1 cellular context compared by ENCODE assay signal in the genomic region with DNA sequence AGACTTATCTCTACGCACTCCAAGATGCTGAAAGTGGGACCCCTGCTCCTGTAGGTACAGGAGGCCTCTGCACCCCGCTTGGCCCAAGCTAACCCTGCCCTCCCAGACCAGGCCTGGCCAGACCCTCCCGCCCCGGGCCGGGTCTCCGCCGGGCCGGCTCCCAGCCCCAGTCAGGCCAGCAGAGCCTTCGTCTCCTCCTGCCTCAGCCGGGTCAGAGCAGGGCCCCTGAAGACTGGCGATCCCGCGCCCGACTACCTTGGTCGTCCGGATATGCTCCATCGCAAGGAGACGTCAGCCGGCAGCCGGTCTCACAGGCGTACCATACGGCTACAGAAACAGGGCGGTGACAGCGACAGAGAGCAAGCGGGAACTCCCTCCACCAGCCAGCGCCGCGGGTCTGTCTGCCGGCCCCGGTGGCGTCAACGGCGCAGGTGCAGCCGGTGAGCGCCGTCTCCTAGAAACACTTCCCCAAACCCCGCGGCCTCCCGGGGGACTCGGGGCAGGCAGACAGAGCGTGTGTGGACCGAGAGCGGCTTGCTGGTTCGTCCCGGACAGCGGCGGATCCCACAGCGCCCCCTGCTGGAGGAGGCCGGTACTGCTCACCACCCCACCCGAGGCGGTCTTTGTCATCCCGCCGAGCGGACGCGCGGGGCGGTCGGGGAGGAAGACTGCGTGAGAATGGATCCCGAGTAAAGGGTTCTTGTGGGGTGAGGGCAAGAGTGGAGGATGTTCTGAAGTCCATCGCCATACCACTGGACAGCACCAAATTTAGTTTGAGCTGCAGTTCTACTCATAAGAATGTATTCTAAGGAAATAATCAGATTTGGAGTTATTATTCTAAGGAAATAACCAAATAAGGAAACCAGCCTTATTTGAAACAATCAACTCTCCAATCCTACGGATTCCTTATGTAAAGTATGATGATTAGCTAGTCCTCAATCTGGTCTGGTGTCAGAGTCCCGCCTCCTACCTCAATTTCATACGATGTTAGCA.
TF ChIP-seq lines count a peak whose summit lies in the region.

A gene (minus strand): TSS at position 520 of the 993 bp plus-strand sequence. CDS start 241 bp downstream, at position 279.

TF ChIP-seq in HepG2, 621 proteins besides CTCF, POLR2A, EP300 and RAD21 (continued from another document and continues in another):
- TF ChIP-seq, protein P1, sequence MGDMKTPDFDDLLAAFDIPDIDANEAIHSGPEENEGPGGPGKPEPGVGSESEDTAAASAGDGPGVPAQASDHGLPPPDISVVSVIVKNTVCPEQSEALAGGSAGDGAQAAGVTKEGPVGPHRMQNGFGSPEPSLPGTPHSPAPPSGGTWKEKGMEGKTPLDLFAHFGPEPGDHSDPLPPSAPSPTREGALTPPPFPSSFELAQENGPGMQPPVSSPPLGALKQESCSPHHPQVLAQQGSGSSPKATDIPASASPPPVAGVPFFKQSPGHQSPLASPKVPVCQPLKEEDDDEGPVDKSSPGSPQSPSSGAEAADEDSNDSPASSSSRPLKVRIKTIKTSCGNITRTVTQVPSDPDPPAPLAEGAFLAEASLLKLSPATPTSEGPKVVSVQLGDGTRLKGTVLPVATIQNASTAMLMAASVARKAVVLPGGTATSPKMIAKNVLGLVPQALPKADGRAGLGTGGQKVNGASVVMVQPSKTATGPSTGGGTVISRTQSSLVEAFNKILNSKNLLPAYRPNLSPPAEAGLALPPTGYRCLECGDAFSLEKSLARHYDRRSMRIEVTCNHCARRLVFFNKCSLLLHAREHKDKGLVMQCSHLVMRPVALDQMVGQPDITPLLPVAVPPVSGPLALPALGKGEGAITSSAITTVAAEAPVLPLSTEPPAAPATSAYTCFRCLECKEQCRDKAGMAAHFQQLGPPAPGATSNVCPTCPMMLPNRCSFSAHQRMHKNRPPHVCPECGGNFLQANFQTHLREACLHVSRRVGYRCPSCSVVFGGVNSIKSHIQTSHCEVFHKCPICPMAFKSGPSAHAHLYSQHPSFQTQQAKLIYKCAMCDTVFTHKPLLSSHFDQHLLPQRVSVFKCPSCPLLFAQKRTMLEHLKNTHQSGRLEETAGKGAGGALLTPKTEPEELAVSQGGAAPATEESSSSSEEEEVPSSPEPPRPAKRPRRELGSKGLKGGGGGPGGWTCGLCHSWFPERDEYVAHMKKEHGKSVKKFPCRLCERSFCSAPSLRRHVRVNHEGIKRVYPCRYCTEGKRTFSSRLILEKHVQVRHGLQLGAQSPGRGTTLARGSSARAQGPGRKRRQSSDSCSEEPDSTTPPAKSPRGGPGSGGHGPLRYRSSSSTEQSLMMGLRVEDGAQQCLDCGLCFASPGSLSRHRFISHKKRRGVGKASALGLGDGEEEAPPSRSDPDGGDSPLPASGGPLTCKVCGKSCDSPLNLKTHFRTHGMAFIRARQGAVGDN (CRISPR knock-in tag; IDR thresholded peaks at IDR 0.05), result peak; percentile 85
- TF ChIP-seq LCORL (IDR thresholded peaks at IDR 0.05) (no peak), LCORL (CRISPR knock-in tag; IDR thresholded peaks at IDR 0.05) (0 out of 2 replicates have a peak, but pooled peaks have one; percentile 69), MXI1 (IDR thresholded peaks at IDR 0.05; ENCODE audit: borderline replicate concordance, low read depth, low read length) (peak; percentile 55; the same call in 1 of the 3 replicates), ZNF569 (CRISPR knock-in tag; IDR thresholded peaks at IDR 0.05; ENCODE audit: borderline replicate concordance) (no peak), BCL6 (CRISPR knock-in tag; IDR thresholded peaks at IDR 0.05) (no peak), MZF1 (CRISPR knock-in tag; IDR thresholded peaks at IDR 0.05; ENCODE audit: borderline replicate concordance) (no peak), KLF16 (CRISPR knock-in tag; IDR thresholded peaks at IDR 0.05) (peak in 1 of 2 experiments; percentile 61; a peak in 2 of 4 replicates), CHCHD3 (CRISPR knock-in tag; IDR thresholded peaks at IDR 0.05) (no peak), ZNF772 (CRISPR knock-in tag; IDR thresholded peaks at IDR 0.05) (peak; percentile 50; the same call in 1 of the 2 replicates), ZC3H4 (CRISPR knock-in tag; IDR thresholded peaks at IDR 0.05; ENCODE audit: borderline replicate concordance) (no peak), ZFP41 (CRISPR knock-in tag; IDR thresholded peaks at IDR 0.05; ENCODE audit: borderline replicate concordance) (no peak), ZNF263 (CRISPR knock-in tag; IDR thresholded peaks at IDR 0.05) (no peak), RNF2 (conservative IDR thresholded peaks at IDR 0.05; ENCODE audit: low read depth) (no peak; the same call in 1 of the 2 replicates), ZSCAN20 (CRISPR knock-in tag; IDR thresholded peaks at IDR 0.05; ENCODE audit: borderline replicate concordance) (peak; percentile 34; the same call in 1 of the 2 replicates), ZSCAN25 (CRISPR knock-in tag; IDR thresholded peaks at IDR 0.05) (no peak), ZNF878 (CRISPR knock-in tag; IDR thresholded peaks at IDR 0.05) (no peak), AGO1 (IDR thresholded peaks at IDR 0.05; ENCODE audit: low read depth, low read length, poor library complexity, severe bottlenecking) (no peak), RBM39 (IDR thresholded peaks at IDR 0.05; ENCODE audit: low read depth, low read length, poor library complexity, severe bottlenecking) (peak; percentile 34), KDM1A (CRISPR knock-in tag; IDR thresholded peaks at IDR 0.05) (no peak), TCF7 (IDR thresholded peaks at IDR 0.05; ENCODE audit: low read depth) (no peak), FIP1L1 (IDR thresholded peaks at IDR 0.05; ENCODE audit: borderline replicate concordance, insufficient read depth, low read depth, low read length) (no peak), MAFF (IDR thresholded peaks at IDR 0.05; ENCODE audit: low read depth, low read length) (no peak), ZBTB21 (CRISPR knock-in tag; IDR thresholded peaks at IDR 0.05) (no peak), HNRNPLL (IDR thresholded peaks at IDR 0.05; ENCODE audit: low read depth, low read length, poor library complexity, severe bottlenecking) (peak; percentile 95), ZMYM2 (CRISPR knock-in tag; IDR thresholded peaks at IDR 0.05) (peak; percentile 79; the same call in 1 of the 2 replicates), ZNF124 (CRISPR knock-in tag; IDR thresholded peaks at IDR 0.05) (no peak), FOXM1 (CRISPR knock-in tag; IDR thresholded peaks at IDR 0.05) (no peak), TEAD3 (CRISPR knock-in tag; optimal IDR thresholded peaks at IDR 0.05; ENCODE audit: borderline replicate concordance) (no peak)
- TF ChIP-seq, protein P2, sequence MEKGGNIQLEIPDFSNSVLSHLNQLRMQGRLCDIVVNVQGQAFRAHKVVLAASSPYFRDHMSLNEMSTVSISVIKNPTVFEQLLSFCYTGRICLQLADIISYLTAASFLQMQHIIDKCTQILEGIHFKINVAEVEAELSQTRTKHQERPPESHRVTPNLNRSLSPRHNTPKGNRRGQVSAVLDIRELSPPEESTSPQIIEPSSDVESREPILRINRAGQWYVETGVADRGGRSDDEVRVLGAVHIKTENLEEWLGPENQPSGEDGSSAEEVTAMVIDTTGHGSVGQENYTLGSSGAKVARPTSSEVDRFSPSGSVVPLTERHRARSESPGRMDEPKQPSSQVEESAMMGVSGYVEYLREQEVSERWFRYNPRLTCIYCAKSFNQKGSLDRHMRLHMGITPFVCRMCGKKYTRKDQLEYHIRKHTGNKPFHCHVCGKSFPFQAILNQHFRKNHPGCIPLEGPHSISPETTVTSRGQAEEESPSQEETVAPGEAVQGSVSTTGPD (CRISPR knock-in tag; IDR thresholded peaks at IDR 0.05), result no peak
- TF ChIP-seq, protein P3, sequence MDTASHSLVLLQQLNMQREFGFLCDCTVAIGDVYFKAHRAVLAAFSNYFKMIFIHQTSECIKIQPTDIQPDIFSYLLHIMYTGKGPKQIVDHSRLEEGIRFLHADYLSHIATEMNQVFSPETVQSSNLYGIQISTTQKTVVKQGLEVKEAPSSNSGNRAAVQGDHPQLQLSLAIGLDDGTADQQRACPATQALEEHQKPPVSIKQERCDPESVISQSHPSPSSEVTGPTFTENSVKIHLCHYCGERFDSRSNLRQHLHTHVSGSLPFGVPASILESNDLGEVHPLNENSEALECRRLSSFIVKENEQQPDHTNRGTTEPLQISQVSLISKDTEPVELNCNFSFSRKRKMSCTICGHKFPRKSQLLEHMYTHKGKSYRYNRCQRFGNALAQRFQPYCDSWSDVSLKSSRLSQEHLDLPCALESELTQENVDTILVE (CRISPR knock-in tag; IDR thresholded peaks at IDR 0.05), result peak; percentile 73
- TF ChIP-seq, protein P4, sequence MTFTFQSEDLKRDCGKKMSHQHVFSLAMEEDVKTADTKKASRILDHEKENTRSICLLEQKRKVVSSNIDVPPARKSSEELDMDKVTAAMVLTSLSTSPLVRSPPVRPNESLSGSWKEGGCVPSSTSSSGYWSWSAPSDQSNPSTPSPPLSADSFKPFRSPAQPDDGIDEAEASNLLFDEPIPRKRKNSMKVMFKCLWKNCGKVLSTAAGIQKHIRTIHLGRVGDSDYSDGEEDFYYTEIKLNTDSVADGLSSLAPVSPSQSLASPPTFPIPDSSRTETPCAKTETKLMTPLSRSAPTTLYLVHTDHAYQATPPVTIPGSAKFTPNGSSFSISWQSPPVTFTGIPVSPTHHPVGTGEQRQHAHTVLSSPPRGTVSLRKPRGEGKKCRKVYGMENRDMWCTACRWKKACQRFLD (CRISPR knock-in tag; IDR thresholded peaks at IDR 0.05; ENCODE audit: borderline replicate concordance), result 0 out of 2 replicates have a peak, but pooled peaks have one; percentile 55
- TF ChIP-seq, protein P5, sequence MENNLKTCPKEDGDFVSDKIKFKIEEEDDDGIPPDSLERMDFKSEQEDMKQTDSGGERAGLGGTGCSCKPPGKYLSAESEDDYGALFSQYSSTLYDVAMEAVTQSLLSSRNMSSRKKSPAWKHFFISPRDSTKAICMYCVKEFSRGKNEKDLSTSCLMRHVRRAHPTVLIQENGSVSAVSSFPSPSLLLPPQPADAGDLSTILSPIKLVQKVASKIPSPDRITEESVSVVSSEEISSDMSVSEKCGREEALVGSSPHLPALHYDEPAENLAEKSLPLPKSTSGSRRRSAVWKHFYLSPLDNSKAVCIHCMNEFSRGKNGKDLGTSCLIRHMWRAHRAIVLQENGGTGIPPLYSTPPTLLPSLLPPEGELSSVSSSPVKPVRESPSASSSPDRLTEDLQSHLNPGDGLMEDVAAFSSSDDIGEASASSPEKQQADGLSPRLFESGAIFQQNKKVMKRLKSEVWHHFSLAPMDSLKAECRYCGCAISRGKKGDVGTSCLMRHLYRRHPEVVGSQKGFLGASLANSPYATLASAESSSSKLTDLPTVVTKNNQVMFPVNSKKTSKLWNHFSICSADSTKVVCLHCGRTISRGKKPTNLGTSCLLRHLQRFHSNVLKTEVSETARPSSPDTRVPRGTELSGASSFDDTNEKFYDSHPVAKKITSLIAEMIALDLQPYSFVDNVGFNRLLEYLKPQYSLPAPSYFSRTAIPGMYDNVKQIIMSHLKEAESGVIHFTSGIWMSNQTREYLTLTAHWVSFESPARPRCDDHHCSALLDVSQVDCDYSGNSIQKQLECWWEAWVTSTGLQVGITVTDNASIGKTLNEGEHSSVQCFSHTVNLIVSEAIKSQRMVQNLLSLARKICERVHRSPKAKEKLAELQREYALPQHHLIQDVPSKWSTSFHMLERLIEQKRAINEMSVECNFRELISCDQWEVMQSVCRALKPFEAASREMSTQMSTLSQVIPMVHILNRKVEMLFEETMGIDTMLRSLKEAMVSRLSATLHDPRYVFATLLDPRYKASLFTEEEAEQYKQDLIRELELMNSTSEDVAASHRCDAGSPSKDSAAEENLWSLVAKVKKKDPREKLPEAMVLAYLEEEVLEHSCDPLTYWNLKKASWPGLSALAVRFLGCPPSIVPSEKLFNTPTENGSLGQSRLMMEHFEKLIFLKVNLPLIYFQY (CRISPR knock-in tag; IDR thresholded peaks at IDR 0.05; ENCODE audit: borderline replicate concordance), result no peak
- TF ChIP-seq, protein P6, sequence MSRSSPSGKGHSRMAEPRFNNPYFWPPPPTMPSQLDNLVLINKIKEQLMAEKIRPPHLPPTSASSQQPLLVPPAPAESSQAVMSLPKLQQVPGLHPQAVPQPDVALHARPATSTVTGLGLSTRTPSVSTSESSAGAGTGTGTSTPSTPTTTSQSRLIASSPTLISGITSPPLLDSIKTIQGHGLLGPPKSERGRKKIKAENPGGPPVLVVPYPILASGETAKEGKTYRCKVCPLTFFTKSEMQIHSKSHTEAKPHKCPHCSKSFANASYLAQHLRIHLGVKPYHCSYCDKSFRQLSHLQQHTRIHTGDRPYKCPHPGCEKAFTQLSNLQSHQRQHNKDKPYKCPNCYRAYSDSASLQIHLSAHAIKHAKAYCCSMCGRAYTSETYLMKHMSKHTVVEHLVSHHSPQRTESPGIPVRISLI (CRISPR knock-in tag; IDR thresholded peaks at IDR 0.05; ENCODE audit: borderline replicate concordance), result no peak
- TF ChIP-seq, protein P7, sequence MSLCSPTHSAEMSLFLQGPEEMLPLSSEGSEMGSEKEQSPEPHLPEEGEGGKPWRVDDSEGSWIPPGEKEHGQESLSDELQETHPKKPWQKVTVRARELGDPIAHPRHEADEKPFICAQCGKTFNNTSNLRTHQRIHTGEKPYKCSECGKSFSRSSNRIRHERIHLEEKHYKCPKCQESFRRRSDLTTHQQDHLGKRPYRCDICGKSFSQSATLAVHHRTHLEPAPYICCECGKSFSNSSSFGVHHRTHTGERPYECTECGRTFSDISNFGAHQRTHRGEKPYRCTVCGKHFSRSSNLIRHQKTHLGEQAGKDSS (CRISPR knock-in tag; IDR thresholded peaks at IDR 0.05; ENCODE audit: borderline replicate concordance, low read depth), result peak; percentile 83; the same call in 1 of the 2 replicates
- TF ChIP-seq, protein P8, sequence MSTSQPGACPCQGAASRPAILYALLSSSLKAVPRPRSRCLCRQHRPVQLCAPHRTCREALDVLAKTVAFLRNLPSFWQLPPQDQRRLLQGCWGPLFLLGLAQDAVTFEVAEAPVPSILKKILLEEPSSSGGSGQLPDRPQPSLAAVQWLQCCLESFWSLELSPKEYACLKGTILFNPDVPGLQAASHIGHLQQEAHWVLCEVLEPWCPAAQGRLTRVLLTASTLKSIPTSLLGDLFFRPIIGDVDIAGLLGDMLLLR (CRISPR knock-in tag; IDR thresholded peaks at IDR 0.05), result peak; percentile 43; the same call in 1 of the 2 replicates
- TF ChIP-seq, protein P9, sequence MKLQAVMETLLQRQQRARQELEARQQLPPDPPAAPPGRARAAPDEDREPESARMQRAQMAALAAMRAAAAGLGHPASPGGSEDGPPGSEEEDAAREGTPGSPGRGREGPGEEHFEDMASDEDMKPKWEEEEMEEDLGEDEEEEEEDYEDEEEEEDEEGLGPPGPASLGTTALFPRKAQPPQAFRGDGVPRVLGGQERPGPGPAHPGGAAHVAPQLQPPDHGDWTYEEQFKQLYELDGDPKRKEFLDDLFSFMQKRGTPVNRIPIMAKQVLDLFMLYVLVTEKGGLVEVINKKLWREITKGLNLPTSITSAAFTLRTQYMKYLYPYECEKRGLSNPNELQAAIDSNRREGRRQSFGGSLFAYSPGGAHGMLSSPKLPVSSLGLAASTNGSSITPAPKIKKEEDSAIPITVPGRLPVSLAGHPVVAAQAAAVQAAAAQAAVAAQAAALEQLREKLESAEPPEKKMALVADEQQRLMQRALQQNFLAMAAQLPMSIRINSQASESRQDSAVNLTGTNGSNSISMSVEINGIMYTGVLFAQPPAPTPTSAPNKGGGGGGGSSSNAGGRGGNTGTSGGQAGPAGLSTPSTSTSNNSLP (IDR thresholded peaks at IDR 0.05; ENCODE audit: low read depth, low read length), result no peak
- TF ChIP-seq, protein P10, sequence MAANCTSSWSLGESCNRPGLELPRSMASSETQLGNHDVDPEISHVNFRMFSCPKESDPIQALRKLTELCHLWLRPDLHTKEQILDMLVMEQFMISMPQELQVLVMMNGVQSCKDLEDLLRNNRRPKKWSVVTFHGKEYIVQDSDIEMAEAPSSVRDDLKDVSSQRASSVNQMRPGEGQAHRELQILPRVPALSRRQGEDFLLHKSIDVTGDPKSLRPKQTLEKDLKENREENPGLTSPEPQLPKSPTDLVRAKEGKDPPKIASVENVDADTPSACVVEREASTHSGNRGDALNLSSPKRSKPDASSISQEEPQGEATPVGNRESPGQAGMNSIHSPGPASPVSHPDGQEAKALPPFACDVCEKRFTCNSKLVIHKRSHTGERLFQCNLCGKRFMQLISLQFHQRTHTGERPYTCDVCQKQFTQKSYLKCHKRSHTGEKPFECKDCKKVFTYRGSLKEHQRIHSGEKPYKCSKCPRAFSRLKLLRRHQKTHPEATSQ (CRISPR knock-in tag; IDR thresholded peaks at IDR 0.05; ENCODE audit: borderline replicate concordance), result peak; percentile 62; the same call in 1 of the 2 replicates
